ENCODE assay signal across 15 cellular contexts in genomic region chr2:204791230-204791629, GRCh38.
DNase-seq lines count a peak whose midpoint lies in the region; ATAC-seq, FAIRE-seq and TF ChIP-seq lines count a peak whose summit lies in the region.
"Had no signal": no experiment of that assay in that cellular context is flagged by ENCODE, and none has a peak within 500 bp of the region (broad histone marks: within the 10 kb centered on the region; RNA-seq: fewer than 3 reads in every experiment).

No MANE protein-coding gene starts in this region.

- no peak overlapping the region for H2BK15ac ChIP-seq in IMR-90 (ENCODE audit: low read depth, low read length)

- TF ChIP-seq RAD21 in IMR-90 (IDR thresholded peaks at IDR 0.05; ENCODE audit: low read length): no peak

- no peak overlapping the region for H3K56ac ChIP-seq in IMR-90 (ENCODE audit: extremely low read depth, insufficient read depth, low read length)

- H3K23ac ChIP-seq in IMR-90 (ENCODE audit: low read depth, low read length): no peak overlapping the region

- peak overlapping the region; percentile 62 for H2BK20ac ChIP-seq in IMR-90 (ENCODE audit: low read depth, low read length)

- H2AK9ac ChIP-seq in IMR-90 (replicated peaks; ENCODE audit: low read depth, low read length, poor library complexity): no peak overlapping the region

- H3K9me1 ChIP-seq in IMR-90 (ENCODE audit: insufficient read depth, low read length): peaks cover 5% of the 10 kb centered on the region

- no peaks in the 10 kb centered on the region for H3K36me3 Mint-ChIP-seq in CD8-positive, alpha-beta memory T cell

- peak overlapping the region in 1 of 2 experiments; percentile 60; a peak in 3 of 4 replicates for H4K8ac ChIP-seq in IMR-90 (ENCODE audit: low read depth in 2 of 2, low read length in 2 of 2)

- H3K4me1 ChIP-seq in IMR-90 (ENCODE audit: control insufficient read depth, insufficient read depth, low read length) (peaks cover 9% of the 10 kb centered on the region; the same call in 1 of the 2 replicates), pancreas (peaks cover 0 to 4% (median 0%) of the 10 kb centered on the region in 3 donors), HAP-1 (no peaks in the 10 kb centered on the region)
- no peaks in the 10 kb centered on the region for H3K4me1 ChIP-seq in CD8-positive, alpha-beta memory T cell (ENCODE audit: insufficient read depth, low read length)
- H3K4me1 ChIP-seq: BLaER1 had no signal

- H2AK5ac ChIP-seq in IMR-90 (ENCODE audit: low read depth, low read length): 0 out of 2 replicates have a peak overlapping the region, but pooled peaks have one; percentile 31

- H4K5ac ChIP-seq in IMR-90 (ENCODE audit: low read depth, low read length): no peak overlapping the region

- H3K4me2 ChIP-seq in IMR-90 (ENCODE audit: low read depth, low read length): no peak overlapping the region; the same call in 1 of the 2 replicates
- H3K4me2 ChIP-seq: A549, BLaER1 had no signal

- peak overlapping the region; percentile 46 for H2BK5ac ChIP-seq in IMR-90 (ENCODE audit: low read depth, low read length, poor library complexity, severe bottlenecking)

- intact Hi-C loops in IMR-90 (cut with micrococcal nuclease): no loop called here
- intact Hi-C loops in pancreas (cut with DNase I): no loop called here

- H3K27me3 ChIP-seq in IMR-90 (ENCODE audit: control insufficient read depth, insufficient read depth, low read length) (no peaks in the 10 kb centered on the region), pancreas (no peaks in the 10 kb centered on the region), HAP-1 (ENCODE audit: low read depth) (peaks cover 3% of the 10 kb centered on the region; the same call in 1 of the 2 replicates)
- H3K27me3 ChIP-seq in CD8-positive, alpha-beta memory T cell (ENCODE audit: insufficient read depth, low read length, poor library complexity, severe bottlenecking): no peaks in the 10 kb centered on the region
- H3K27me3 ChIP-seq: BLaER1 had no signal

- H3K9me3 ChIP-seq in IMR-90 (ENCODE audit: control insufficient read depth, insufficient read depth, low read length) (no peaks in the 10 kb centered on the region), pancreas (no peaks in the 10 kb centered on the region), HAP-1 (no peaks in the 10 kb centered on the region; the same call in 1 of the 2 replicates)
- no peaks in the 10 kb centered on the region for H3K9me3 ChIP-seq in CD8-positive, alpha-beta memory T cell (ENCODE audit: low read length)
- H3K9me3 ChIP-seq: A549, BLaER1 had no signal

- 0 out of 2 replicates have a peak overlapping the region, but pooled peaks have one; percentile 41 for H4K91ac ChIP-seq in IMR-90 (ENCODE audit: insufficient read depth, low read depth, low read length)

- H3K27ac ChIP-seq in IMR-90 (ENCODE audit: insufficient read depth, low read length) (no peak overlapping the region), pancreas (no peak overlapping the region)
- no peak overlapping the region for H3K27ac ChIP-seq in CD8-positive, alpha-beta memory T cell (ENCODE audit: low read depth, low read length)
- H3K27ac ChIP-seq: A549, BLaER1 had no signal

- H3K4me1 Mint-ChIP-seq in CD8-positive, alpha-beta memory T cell: no peaks in the 10 kb centered on the region

- H3K27me3 Mint-ChIP-seq in CD8-positive, alpha-beta memory T cell: no peaks in the 10 kb centered on the region

- H2AFZ ChIP-seq in IMR-90 (replicated peaks; ENCODE audit: low read length, poor library complexity): no peak overlapping the region

- BruUV-seq in IMR-90 (replicated peaks; lab: Mats Ljungman, UMichigan): no TSS peak

- no peak for TF ChIP-seq CTCF in IMR-90 (conservative IDR thresholded peaks at IDR 0.05; ENCODE audit: low read depth, low read length)
- TF ChIP-seq CTCF in fibroblast of the aortic adventitia (IDR thresholded peaks at IDR 0.05; ENCODE audit: insufficient read depth, low read length): no peak
- TF ChIP-seq CTCF in pancreas (IDR thresholded peaks at IDR 0.05): no peak

- peak overlapping the region; percentile 75 for H2BK120ac ChIP-seq in IMR-90 (ENCODE audit: low read depth, low read length)

- CTCF ChIA-PET in IMR-90 (lab: Yijun Ruan, JAX): no interaction called here
- CTCF ChIA-PET in CD8-positive, alpha-beta memory T cell (lab: Charles Lee): no interaction called here

- H3K36me3 ChIP-seq in IMR-90 (ENCODE audit: control insufficient read depth, insufficient read depth, low read length): no peaks in the 10 kb centered on the region
- no peaks in the 10 kb centered on the region for H3K36me3 ChIP-seq in CD8-positive, alpha-beta memory T cell (ENCODE audit: insufficient read depth, low read length)
- no peaks in the 10 kb centered on the region for H3K36me3 ChIP-seq in pancreas
- no peaks in the 10 kb centered on the region for H3K36me3 ChIP-seq in HAP-1 (replicated peaks)
- H3K36me3 ChIP-seq: BLaER1 had no signal

- H3K79me1 ChIP-seq in IMR-90 (ENCODE audit: low read depth in 1 of 2, low read length in 2 of 2): peaks cover 13 to 19% of the 10 kb centered on the region in 2 experiments

- H3K4me3 Mint-ChIP-seq in CD8-positive, alpha-beta memory T cell: no peak overlapping the region

- no peaks in the 10 kb centered on the region for H3K9me3 Mint-ChIP-seq in CD8-positive, alpha-beta memory T cell

- no peak for TF ChIP-seq POLR2A in IMR-90 (IDR thresholded peaks at IDR 0.05; ENCODE audit: low read depth, low read length)

- in situ Hi-C loops in IMR-90 (cut with MboI; ENCODE audit: low sequenced_read_pairs) (no loop called here), HAP-1 (cut with MboI; ENCODE audit: low sequenced_read_pairs) (no loop called here)

- H3K9ac ChIP-seq in IMR-90 (ENCODE audit: low read depth, low read length): no peak overlapping the region
- H3K9ac ChIP-seq: BLaER1 had no signal

- POLR2A ChIA-PET in IMR-90 (lab: Charles Lee; ENCODE audit: unreplicated experiment): no interaction called here
- POLR2A ChIA-PET in CD8-positive, alpha-beta memory T cell (lab: Charles Lee): no interaction called here

- H3K14ac ChIP-seq in IMR-90 (replicated peaks; ENCODE audit: low read depth, low read length): 0 out of 2 replicates have a peak overlapping the region, but pooled peaks have one; percentile 18

- H4K20me1 ChIP-seq in IMR-90 (ENCODE audit: insufficient read depth, low read length): no peaks in the 10 kb centered on the region
- H4K20me1 ChIP-seq: BLaER1 had no signal

- dilution Hi-C loops in IMR-90 (cut with HindIII; ENCODE audit: low sequenced_read_pairs, unreplicated experiment): no loop called here

- H3K18ac ChIP-seq in IMR-90 (ENCODE audit: low read depth, low read length): no peak overlapping the region

- ATAC-seq in IMR-90 (ENCODE audit: low read depth): peak; percentile 61
- no peak for ATAC-seq in pancreas
- ATAC-seq: A549, K562 had no signal

- DNase-seq in GM03348 (ENCODE audit: low spot score): peak; percentile 33
- DNase-seq in IMR-90: peak; percentile 17
- DNase-seq in fibroblast of the aortic adventitia (ENCODE audit: low read depth): peak; percentile 12
- no peak for DNase-seq in CD8-positive, alpha-beta memory T cell
- no peak for DNase-seq in pancreas
- no peak for DNase-seq in HAP-1 (ENCODE audit: low spot score in 2 of 2)
- DNase-seq in activated effector memory CD4-positive, alpha-beta T cell treated with anti-CD3 and anti-CD28 coated beads, Interleukin-2, amount 50 U/mL, for 16 hours: no peak
- DNase-seq: AML-193, DMS53, Karpas-422 had no signal

- no peak overlapping the region for H3K27ac Mint-ChIP-seq in CD8-positive, alpha-beta memory T cell

- FAIRE-seq in pancreas (lab: Jason Lieb, UNC): no peak
- FAIRE-seq: A549, GM12892, H54, K562 had no signal

- no peak overlapping the region for H3K4me3 ChIP-seq in IMR-90 (ENCODE audit: insufficient read depth, low read depth, low read length)
- H3K4me3 ChIP-seq in fibroblast of the aortic adventitia (ENCODE audit: low read depth, low read length): no peak overlapping the region
- no peak overlapping the region for H3K4me3 ChIP-seq in CD8-positive, alpha-beta memory T cell (ENCODE audit: low read length)
- no peak overlapping the region for H3K4me3 ChIP-seq in pancreas
- no peak overlapping the region for H3K4me3 ChIP-seq in HAP-1
- H3K4me3 ChIP-seq: A549, BLaER1, K562 had no signal

- peak overlapping the region; percentile 43; the same call in 1 of the 2 replicates for H3K4ac ChIP-seq in IMR-90 (ENCODE audit: low read depth, low read length)

TF ChIP-seq in IMR-90, 13 proteins besides CTCF, POLR2A, EP300 and RAD21:
- TF ChIP-seq MAFK (IDR thresholded peaks at IDR 0.05; ENCODE audit: low read depth, low read length): no peak
- no peak for TF ChIP-seq USF2 (IDR thresholded peaks at IDR 0.05; ENCODE audit: low read depth, low read length)
- no peak for TF ChIP-seq RFX5 (IDR thresholded peaks at IDR 0.05; ENCODE audit: low read depth, low read length)
- no peak for TF ChIP-seq ELK1 (IDR thresholded peaks at IDR 0.05; ENCODE audit: borderline replicate concordance, low read depth, low read length)
- TF ChIP-seq FOS (IDR thresholded peaks at IDR 0.05; ENCODE audit: low read depth, low read length): no peak
- no peak for TF ChIP-seq BHLHE40 (IDR thresholded peaks at IDR 0.05; ENCODE audit: low read depth, low read length)
- no peak for TF ChIP-seq RCOR1 (IDR thresholded peaks at IDR 0.05; ENCODE audit: insufficient replicate concordance, low read length)
- TF ChIP-seq CHD1 (IDR thresholded peaks at IDR 0.05; ENCODE audit: low read depth, low read length): no peak
- TF ChIP-seq MAZ (IDR thresholded peaks at IDR 0.05; ENCODE audit: borderline replicate concordance, low read depth, low read length): no peak
- TF ChIP-seq CEBPB (IDR thresholded peaks at IDR 0.05; ENCODE audit: low read depth, low read length): no peak
- TF ChIP-seq SMC3 (IDR thresholded peaks at IDR 0.05; ENCODE audit: low read depth, low read length): no peak
- no peak for TF ChIP-seq MXI1 (IDR thresholded peaks at IDR 0.05; ENCODE audit: borderline replicate concordance, low read depth, low read length)
- no peak for TF ChIP-seq NFE2L2 (IDR thresholded peaks at IDR 0.05; ENCODE audit: low read depth, low read length)

Comparison
In these comparisons a context has a peak if more than half of its experiments do, and no peak if none do; other contexts are left out.
1. DNase-seq: peak in GM03348 (single experiment), IMR-90 (single experiment) and fibroblast of the aortic adventitia (single experiment); none in CD8-positive, alpha-beta memory T cell (0 of 5), pancreas (0 of 6), HAP-1 (0 of 2) and activated effector memory CD4-positive, alpha-beta T cell treated with anti-CD3 and anti-CD28 coated beads, Interleukin-2, amount 50 U/mL, for 16 hours (single experiment).